15 cellular contexts compared by ENCODE assay signal in genomic region chr1:47478090-47478489, GRCh38. TPM values are rescaled to one million over a fixed set of nuclear protein-coding genes. Genes with fewer than 3 reads are reported as not detected.
DNase-seq lines count a peak whose midpoint lies in the region; ATAC-seq and TF ChIP-seq lines count a peak whose summit lies in the region.
"Had no signal": no experiment of that assay in that cellular context is flagged by ENCODE, and none has a peak within 500 bp of the region (broad histone marks: within the 10 kb centered on the region; RNA-seq: fewer than 3 reads in every experiment).

No MANE protein-coding gene starts in this region.

- peaks cover 2% of the 10 kb centered on the region for H3K9me3 Mint-ChIP-seq in progenitor cell of endocrine pancreas (ENCODE audit: low read depth)
- H3K9me3 Mint-ChIP-seq: stimulated activated naive B cell treated with anti-CD40 and anti-IgM and Interleukin-4, amounts not matched to agents 10 μg/mL and 1 μg/mL and 100 μg/mL, for 72 hours had no signal

- H3K36me3 Mint-ChIP-seq in progenitor cell of endocrine pancreas (ENCODE audit: insufficient read depth) = no peaks in the 10 kb centered on the region
- H3K36me3 Mint-ChIP-seq: stimulated activated naive B cell treated with anti-CD40 and anti-IgM and Interleukin-4, amounts not matched to agents 10 μg/mL and 1 μg/mL and 100 μg/mL, for 72 hours had no signal

- H3K27ac Mint-ChIP-seq in progenitor cell of endocrine pancreas = peak overlapping the region; percentile 97
- H3K27ac Mint-ChIP-seq: stimulated activated naive B cell treated with anti-CD40 and anti-IgM and Interleukin-4, amounts not matched to agents 10 μg/mL and 1 μg/mL and 100 μg/mL, for 72 hours had no signal

- peaks cover 38% of the 10 kb centered on the region for H3K4me1 Mint-ChIP-seq in progenitor cell of endocrine pancreas (ENCODE audit: low read depth)
- H3K4me1 Mint-ChIP-seq: stimulated activated naive B cell treated with anti-CD40 and anti-IgM and Interleukin-4, amounts not matched to agents 10 μg/mL and 1 μg/mL and 100 μg/mL, for 72 hours had no signal

- peaks cover 57% of the 10 kb centered on the region for H3K27me3 Mint-ChIP-seq in progenitor cell of endocrine pancreas

- H3K4me3 ChIP-seq in fibroblast of the aortic adventitia (ENCODE audit: low read depth, low read length) = no peak overlapping the region
- H3K4me3 ChIP-seq: BLaER1 treated with 17β-estradiol and CSF1 and Interleukin-3, amounts not matched to agents 10 nM and 100 nM; ovary; SJSA1 had no signal

- peak; percentile 13 for DNase-seq in LoVo (ENCODE audit: low spot score)
- peak; percentile 37 for DNase-seq in fibroblast of the aortic adventitia (ENCODE audit: low read depth)
- DNase-seq in progenitor cell of endocrine pancreas (ENCODE audit: low spot score, unreplicated experiment) = peak; percentile 67
- DNase-seq in T-helper 1 cell = no peak
- DNase-seq: effector CD8-positive, alpha-beta T cell; ovary; stimulated activated CD4-positive, alpha-beta T cell treated with anti-CD3 and anti-CD28 coated beads, Interleukin-2, amount 100 ng/mL, for 48 hours; stimulated activated naive B cell treated with anti-CD40 and anti-IgM and Interleukin-4, amounts not matched to agents 10 μg/mL and 1 μg/mL and 100 μg/mL, for 72 hours had no signal

- H3K4me3 Mint-ChIP-seq in progenitor cell of endocrine pancreas (ENCODE audit: low read depth) = peak overlapping the region; percentile 35
- H3K4me3 Mint-ChIP-seq: stimulated activated naive B cell treated with anti-CD40 and anti-IgM and Interleukin-4, amounts not matched to agents 10 μg/mL and 1 μg/mL and 100 μg/mL, for 72 hours had no signal

- ATAC-seq in GM19035 (IDR thresholded peaks at IDR 0.05; ENCODE audit: unreplicated experiment) (no peak), HG02623 (IDR thresholded peaks at IDR 0.05; ENCODE audit: unreplicated experiment) (no peak), HG02973 (IDR thresholded peaks at IDR 0.05; ENCODE audit: unreplicated experiment) (no peak)
- ATAC-seq: stimulated activated naive B cell treated with anti-CD40 and anti-IgM and Interleukin-4, amounts not matched to agents 10 μg/mL and 1 μg/mL and 100 μg/mL, for 72 hours had no signal

- peak overlapping the region; percentile 71 for H3K27ac ChIP-seq in C4-2B
- H3K27ac ChIP-seq: BLaER1 treated with 17β-estradiol and CSF1 and Interleukin-3, amounts not matched to agents 10 nM and 100 nM; HL-60; ovary; SJSA1 had no signal

- no peak for TF ChIP-seq CTCF in C4-2B (conservative IDR thresholded peaks at IDR 0.05)
- TF ChIP-seq CTCF in fibroblast of the aortic adventitia (IDR thresholded peaks at IDR 0.05; ENCODE audit: insufficient read depth, low read length) = no peak
- TF ChIP-seq CTCF in progenitor cell of endocrine pancreas (IDR thresholded peaks at IDR 0.05; ENCODE audit: unreplicated experiment) = no peak

RNA-seq across cellular contexts. Expression of gene FOXD2, which starts 40.2 kb away (rescaled TPM):
- under 0.01 and 0.36 TPM in 2 replicates for total RNA-seq in fibroblast of the aortic adventitia (ENCODE audit: low replicate concordance)
- 0.05 TPM in 1 of 2 replicates, not detected in the other for total RNA-seq in progenitor cell of endocrine pancreas

Comparison
In these comparisons a context has a peak if more than half of its experiments do, and no peak if none do; other contexts are left out.
1. DNase-seq: peak in LoVo (single experiment), fibroblast of the aortic adventitia (single experiment) and progenitor cell of endocrine pancreas (single experiment); none in T-helper 1 cell (0 of 5).